Comparison of ENCODE assay signal across 9 cellular contexts in genomic region chr16:67447508-67448076, GRCh38. TPM values are rescaled to one million over a fixed set of nuclear protein-coding genes. Genes with fewer than 3 reads are reported as not detected.
A peak's percentile ranks its signal among the peaks of the same experiment; 100 is the strongest.
DNase-seq lines count a peak whose midpoint lies in the region; TF ChIP-seq lines count a peak whose summit lies in the region.
"Had no signal": no experiment of that assay in that cellular context is flagged by ENCODE, and none has a peak within 500 bp of the region (broad histone marks: within the 10 kb centered on the region; RNA-seq: fewer than 3 reads in every experiment).

No MANE protein-coding gene starts in this region.

- no peaks in the 10 kb centered on the region for H4K20me1 ChIP-seq in neural cell (ENCODE audit: insufficient read depth)

- TF ChIP-seq CTCF in dorsolateral prefrontal cortex (IDR thresholded peaks at IDR 0.05 in 54 of 56, conservative IDR thresholded peaks at IDR 0.05 in 2 of 56; ENCODE audit: low read depth in 1 of 56, partially characterized antibody in 56 of 56) (peak in 42 of 56 donors; percentile 13 to 52 (median 36)), neural cell (IDR thresholded peaks at IDR 0.05; ENCODE audit: poor library complexity, severe bottlenecking) (peak; percentile 21), uterus (IDR thresholded peaks at IDR 0.05) (peak in 2 of 4 experiments; percentile 19 to 38)

- H3F3A ChIP-seq in neural cell (ENCODE audit: insufficient read depth, low read length, poor library complexity, severe bottlenecking): no peaks in the 10 kb centered on the region

- no peak for TF ChIP-seq RAD21 in neural cell (conservative IDR thresholded peaks at IDR 0.05)

- no peaks in the 10 kb centered on the region for H3K79me2 ChIP-seq in neural cell (replicated peaks; ENCODE audit: insufficient read depth, low read length)

- H3K36me3 ChIP-seq in neural cell (ENCODE audit: insufficient read depth, low read length) (no peaks in the 10 kb centered on the region), uterus (no peaks in the 10 kb centered on the region)

- no peaks in the 10 kb centered on the region for H3K9me2 ChIP-seq in neural cell (ENCODE audit: insufficient read depth, low read length)

- intact Hi-C loops in dorsolateral prefrontal cortex (cut with DNase I): no loop called here
- intact Hi-C loops in uterus (cut with DNase I; ENCODE audit: low total_unique reads): no loop called here

- H3K27me3 ChIP-seq in dorsolateral prefrontal cortex: no peaks in the 10 kb centered on the region
- no peaks in the 10 kb centered on the region for H3K27me3 ChIP-seq in neural cell (ENCODE audit: insufficient read depth, low read depth, low read length)
- no peaks in the 10 kb centered on the region for H3K27me3 ChIP-seq in uterus

- DNase-seq in Daoy (ENCODE audit: low read depth) (peak; percentile 39), dorsolateral prefrontal cortex (no peak), uterus (peak; percentile 54 to 65), kidney glomerular epithelial cell (lab: John Stamatoyannopoulos, UW) (no peak), NCI-H446 treated with DMSO at 0.1 percent for 48 hours (lab: John Stamatoyannopoulos, UW) (no peak)
- DNase-seq in Jurkat, Clone E6-1 (ENCODE audit: low read depth, low spot score): peak; percentile 71
- peak; percentile 65 for DNase-seq in activated CD4-positive, CD25-positive, alpha-beta regulatory T cell treated with anti-CD3 and anti-CD28 coated beads, Interleukin-2, amount 50 U/mL, for 72 hours

- H3K4me1 ChIP-seq in uterus: peaks cover 25 to 62% of the 10 kb centered on the region in 2 donors

- H3K9ac ChIP-seq in neural cell (ENCODE audit: low read length): no peak overlapping the region

- H3K27ac ChIP-seq in dorsolateral prefrontal cortex (peak overlapping the region in 5 of 59 donors; percentile 15 to 84 (median 22)), neural cell (ENCODE audit: low read length) (no peak overlapping the region), uterus (peak overlapping the region; percentile 78 to 81)

- H3K9me3 ChIP-seq in neural cell (ENCODE audit: low read length): no peaks in the 10 kb centered on the region
- no peaks in the 10 kb centered on the region for H3K9me3 ChIP-seq in uterus

- H3K4me3 ChIP-seq in Jurkat, Clone E6-1 (ENCODE audit: low read length): no peak overlapping the region
- no peak overlapping the region for H3K4me3 ChIP-seq in dorsolateral prefrontal cortex
- no peak overlapping the region for H3K4me3 ChIP-seq in neural cell (ENCODE audit: low read length)
- H3K4me3 ChIP-seq in uterus: no peak overlapping the region

- TF ChIP-seq EP300 in neural cell (conservative IDR thresholded peaks at IDR 0.05; ENCODE audit: poor library complexity, severe bottlenecking): no peak

- TF ChIP-seq POLR2A in uterus (IDR thresholded peaks at IDR 0.05): no peak

- no peak overlapping the region for H2AFZ ChIP-seq in neural cell (ENCODE audit: low read depth, low read length)

- no peak overlapping the region for H3K4me2 ChIP-seq in neural cell (ENCODE audit: low read length)

TF ChIP-seq in neural cell, 6 proteins besides CTCF, POLR2A, EP300 and RAD21:
- TF ChIP-seq TAF1 (IDR thresholded peaks at IDR 0.05; ENCODE audit: low read depth): no peak
- no peak for TF ChIP-seq SMC3 (conservative IDR thresholded peaks at IDR 0.05; ENCODE audit: poor library complexity)
- no peak for TF ChIP-seq MXI1 (conservative IDR thresholded peaks at IDR 0.05; ENCODE audit: poor library complexity, severe bottlenecking)
- TF ChIP-seq EZH2 (IDR thresholded peaks at IDR 0.05; ENCODE audit: borderline replicate concordance, insufficient read depth, low read length, poor library complexity, severe bottlenecking): no peak
- no peak for TF ChIP-seq POLR2AphosphoS5 (IDR thresholded peaks at IDR 0.05)
- no peak for TF ChIP-seq REST (IDR thresholded peaks at IDR 0.05; ENCODE audit: borderline replicate concordance)

RNA-seq across cellular contexts. Expression of gene HSD11B2, which starts 16.7 kb away (rescaled TPM):
- total RNA-seq in Daoy (2014; rRNA removed; shearing (Covaris generic)): not detected in 2 replicates
- polyA plus RNA-seq in Jurkat, Clone E6-1 (2012; ENCODE audit: insufficient read depth, insufficient read length): 13.2 TPM
- total RNA-seq in dorsolateral prefrontal cortex (10 to 100 TPM in 24 of 120 experiments, 1 to 10 TPM in 89, under 1 TPM in 7; 0.58 to 24.5 (median 6.2) TPM), uterus (10 to 100 TPM in 2 of 4 donors, 1 to 10 TPM in 2; 1.2 to 82.1 (median 9.7) TPM)
- 0.24 and 2.8 TPM in 2 replicates for polyA plus RNA-seq in neural cell
- polyA minus RNA-seq in neural cell: not detected in 2 replicates

RNA-seq across cellular contexts. Expression of gene ZDHHC1, which starts 31.3 kb away (rescaled TPM):
- total RNA-seq in Daoy (2014; rRNA removed; shearing (Covaris generic)): 1.9 and 3.0 TPM in 2 replicates
- not detected for polyA plus RNA-seq in Jurkat, Clone E6-1 (2012; ENCODE audit: insufficient read depth, insufficient read length)
- 10 to 100 TPM in 81 of 120 experiments, 1 to 10 TPM in 39; 5.3 to 22.6 (median 11.7) TPM for total RNA-seq in dorsolateral prefrontal cortex
- polyA plus RNA-seq in neural cell: 1.7 TPM in 1 of 2 replicates, not detected in the other
- 1.7 and 1.9 TPM in 2 replicates for polyA minus RNA-seq in neural cell
- 10 to 100 TPM; 14.7 to 30.6 (median 25.6) TPM for total RNA-seq in uterus

RNA-seq across cellular contexts. Expression of gene ATP6V0D1, which starts 33.4 kb away (rescaled TPM):
- total RNA-seq in Daoy (2014; rRNA removed; shearing (Covaris generic)): 56.2 and 66.9 TPM in 2 replicates
- polyA plus RNA-seq in Jurkat, Clone E6-1 (2012; ENCODE audit: insufficient read depth, insufficient read length): 43.7 TPM
- total RNA-seq in dorsolateral prefrontal cortex: 100 to 1,000 TPM in 118 of 120 experiments, 10 to 100 TPM in 2; 97.6 to 219 (median 177) TPM
- 188 and 195 TPM in 2 replicates for polyA plus RNA-seq in neural cell
- polyA minus RNA-seq in neural cell: 176 and 188 TPM in 2 replicates
- total RNA-seq in uterus: 100 to 1,000 TPM in 2 of 4 donors, 10 to 100 TPM in 2; 67.4 to 243 (median 100) TPM

RNA-seq across cellular contexts. Expression of gene AGRP, which starts 35.8 kb away (rescaled TPM):
- total RNA-seq in Daoy (2014; rRNA removed; shearing (Covaris generic)): not detected in 2 replicates
- not detected for polyA plus RNA-seq in Jurkat, Clone E6-1 (2012; ENCODE audit: insufficient read depth, insufficient read length)
- 1 to 10 TPM in 2 of 120 experiments, under 1 TPM in 10, not detected in 108; 0.52 to 1.1 (median 0.72) TPM for total RNA-seq in dorsolateral prefrontal cortex
- polyA plus RNA-seq in neural cell: not detected in 2 replicates
- not detected in 2 replicates for polyA minus RNA-seq in neural cell
- total RNA-seq in uterus: not detected
- total RNA-seq: T-helper 2 cell treated with Interferon-gamma antibody and Interleukin-4, amounts not matched to agents 100 ng/mL and 5 ng/mL, for 36 hours had no signal

RNA-seq across cellular contexts. Expression of gene TPPP3, which starts 54.3 kb away (rescaled TPM):
- 0.71 TPM in 1 of 2 replicates, not detected in the other for total RNA-seq in Daoy (2014; rRNA removed; shearing (Covaris generic))
- not detected for polyA plus RNA-seq in Jurkat, Clone E6-1 (2012; ENCODE audit: insufficient read depth, insufficient read length)
- total RNA-seq in dorsolateral prefrontal cortex (100 to 1,000 TPM in 32 of 120 experiments, 10 to 100 TPM in 88; 25.3 to 256 (median 73.1) TPM), uterus (10 to 100 TPM; 13.4 to 26.6 (median 16.2) TPM)
- polyA plus RNA-seq in neural cell: 1.1 and 2.7 TPM in 2 replicates
- polyA minus RNA-seq in neural cell: 1.0 and 1.5 TPM in 2 replicates
- total RNA-seq: T-helper 2 cell treated with Interferon-gamma antibody and Interleukin-4, amounts not matched to agents 100 ng/mL and 5 ng/mL, for 36 hours had no signal

Comparison
In these comparisons a context has a peak if more than half of its experiments do, and no peak if none do; other contexts are left out.
1. DNase-seq: peak in Daoy (single experiment), Jurkat, Clone E6-1 (single experiment), activated CD4-positive, CD25-positive, alpha-beta regulatory T cell treated with anti-CD3 and anti-CD28 coated beads, Interleukin-2, amount 50 U/mL, for 72 hours (single experiment) and uterus (2 of 2); none in dorsolateral prefrontal cortex (0 of 10), kidney glomerular epithelial cell (single experiment) and NCI-H446 treated with DMSO at 0.1 percent for 48 hours (single experiment).